ENCODE assay signal across 9 cellular contexts in genomic region chr11:81237139-81237538, GRCh38.
DNase-seq lines count a peak whose midpoint lies in the region; ATAC-seq and FAIRE-seq lines count a peak whose summit lies in the region.
"Had no signal": no experiment of that assay in that cellular context is flagged by ENCODE, and none has a peak within 500 bp of the region (broad histone marks: within the 10 kb centered on the region; RNA-seq: fewer than 3 reads in every experiment).

No MANE protein-coding gene starts in this region.

- ATAC-seq in GM18861 (IDR thresholded peaks at IDR 0.05; ENCODE audit: unreplicated experiment) = peak; percentile 70
- ATAC-seq in left colon = peak; percentile 86

- intact Hi-C loops in left colon (cut with DNase I, micrococcal nuclease) = no loop called here

- DNase-seq in NCI-H1105 treated with DMSO at 0.1 percent for 48 hours (lab: John Stamatoyannopoulos, UW) = peak; percentile 76
- DNase-seq in amniotic epithelial cell (ENCODE audit: low read depth) = peak; percentile 67
- no peak for DNase-seq in left colon
- DNase-seq in HCEC 1CT = no peak
- no peak for DNase-seq in activated CD8-positive, alpha-beta memory T cell treated with anti-CD3 and anti-CD28 coated beads, Interleukin-2, amount 50 U/mL, for 48 hours
- no peak for DNase-seq in COLO829 (ENCODE audit: low spot score)
- DNase-seq: activated naive CD8-positive, alpha-beta T cell treated with anti-CD3 and anti-CD28 coated beads, Interleukin-2, amount 10 ng/mL, durations not matched to agents 7 days and 5 days had no signal

- peak; percentile 65 for FAIRE-seq in A204.1 (lab: Jason Lieb, UNC)

Comparison
In these comparisons a context has a peak if more than half of its experiments do, and no peak if none do; other contexts are left out.
1. DNase-seq: peak in NCI-H1105 treated with DMSO at 0.1 percent for 48 hours (single experiment) and amniotic epithelial cell (single experiment); none in left colon (0 of 2), HCEC 1CT (single experiment), activated CD8-positive, alpha-beta memory T cell treated with anti-CD3 and anti-CD28 coated beads, Interleukin-2, amount 50 U/mL, for 48 hours (single experiment) and COLO829 (single experiment).